1 cellular context compared by ENCODE assay signal in the genomic region with DNA sequence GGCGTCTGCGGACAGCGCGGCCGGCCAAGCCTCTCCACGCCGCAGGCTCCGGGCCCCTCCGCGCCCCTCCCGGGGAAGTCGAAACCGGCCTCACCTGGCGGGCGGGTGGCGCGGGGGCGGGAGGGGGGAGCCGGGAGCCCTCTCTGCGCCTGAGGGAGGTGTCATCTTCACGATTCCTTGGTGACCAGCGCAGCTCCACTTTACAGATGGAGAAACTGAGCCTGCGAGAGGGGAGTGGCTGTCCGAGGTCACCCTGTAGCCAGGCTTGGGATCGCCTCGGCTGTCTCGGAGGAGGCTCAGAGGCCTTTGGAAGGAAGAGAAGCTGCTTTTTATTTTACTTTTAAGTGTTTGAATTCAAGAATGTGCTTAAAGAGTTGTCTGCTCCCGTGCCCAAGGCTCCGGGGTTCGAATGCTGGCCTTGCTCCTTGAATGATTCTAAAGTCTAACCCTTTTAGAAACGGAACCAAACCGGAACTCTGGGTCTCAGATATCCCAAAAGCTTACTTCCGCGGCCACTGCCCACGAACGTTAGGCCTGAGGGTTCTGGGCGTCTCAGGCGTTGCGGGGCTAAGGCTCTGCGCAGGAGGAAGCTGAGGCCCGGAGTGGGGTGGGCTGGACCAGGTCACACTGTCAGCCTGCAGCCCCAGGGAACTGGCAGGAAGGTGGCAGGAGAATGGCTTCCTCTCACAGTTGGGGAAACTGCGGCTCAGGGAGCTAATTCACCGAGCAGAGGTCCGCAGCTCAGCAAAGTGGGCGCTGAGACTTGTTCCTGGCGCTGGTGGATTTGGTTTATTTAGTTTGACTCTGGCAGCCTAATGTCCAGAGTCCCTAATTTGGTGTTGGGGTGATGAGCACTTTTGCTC.
A peak's percentile ranks its signal among the peaks of the same experiment; 100 is the strongest.
TF ChIP-seq lines count a peak whose summit lies in the region.

No MANE protein-coding gene starts in this region.

TF ChIP-seq in K562, 482 proteins besides CTCF, POLR2A, EP300 and RAD21 (continued from another document and continues in another):
- TF ChIP-seq RCOR1 (IDR thresholded peaks at IDR 0.05; ENCODE audit: borderline replicate concordance in 1 of 2, low read depth in 2 of 2, low read length in 2 of 2) (peak in 1 of 2 experiments; percentile 72; a peak in 1 of 4 replicates), RBFOX2 (IDR thresholded peaks at IDR 0.05; ENCODE audit: low read depth, low read length) (0 out of 2 replicates have a peak, but pooled peaks have one; percentile 24), ZFX (CRISPR knock-in tag; IDR thresholded peaks at IDR 0.05) (peak; percentile 29; the same call in 1 of the 2 replicates), ADNP (tag; IDR thresholded peaks at IDR 0.05) (peak; percentile 96), ZBTB17 (CRISPR knock-in tag; IDR thresholded peaks at IDR 0.05) (no peak), NRF1 (conservative IDR thresholded peaks at IDR 0.05 in 1 of 2, IDR thresholded peaks at IDR 0.05 in 1 of 2) (peak; percentile 62 to 65), PHF8 (IDR thresholded peaks at IDR 0.05; ENCODE audit: borderline replicate concordance, low read length) (peak; percentile 34; the same call in 1 of the 2 replicates), CC2D1A (IDR thresholded peaks at IDR 0.05) (no peak), HDAC2 (IDR thresholded peaks at IDR 0.05) (peak; percentile 21; the same call in 1 of the 2 replicates), U2AF1 (optimal IDR thresholded peaks at IDR 0.05; ENCODE audit: low read depth, low read length) (no peak), LCOR (CRISPR knock-in tag; IDR thresholded peaks at IDR 0.05) (no peak), MEF2D (tag; conservative IDR thresholded peaks at IDR 0.05; ENCODE audit: low read depth) (0 out of 2 replicates have a peak, but pooled peaks have one; percentile 29), BCOR (IDR thresholded peaks at IDR 0.05) (peak; percentile 49; the same call in 1 of the 2 replicates), SMARCA5 (IDR thresholded peaks at IDR 0.05) (peak; percentile 38; the same call in 1 of the 2 replicates), CCNT2 (IDR thresholded peaks at IDR 0.05; ENCODE audit: borderline replicate concordance, extremely low read depth, insufficient read length, low read depth, low read length) (no peak), HNRNPLL (IDR thresholded peaks at IDR 0.05; ENCODE audit: low read depth, low read length, poor library complexity, severe bottlenecking) (peak; percentile 23), ZBTB40 (IDR thresholded peaks at IDR 0.05) (peak; percentile 40; the same call in 1 of the 2 replicates), ZBTB40 (CRISPR knock-in tag; IDR thresholded peaks at IDR 0.05) (no peak), TCF7L2 (IDR thresholded peaks at IDR 0.05; ENCODE audit: low read depth, low read length) (no peak), EZH2 (IDR thresholded peaks at IDR 0.05; ENCODE audit: borderline replicate concordance, low read depth, low read length) (no peak), SETDB1 (IDR thresholded peaks at IDR 0.05; ENCODE audit: low read length) (no peak), NFRKB (IDR thresholded peaks at IDR 0.05; ENCODE audit: low read depth) (0 out of 2 replicates have a peak, but pooled peaks have one; percentile 48), LEF1 (IDR thresholded peaks at IDR 0.05) (no peak), NR2C1 (IDR thresholded peaks at IDR 0.05) (no peak), NR2C1 (tag; IDR thresholded peaks at IDR 0.05) (no peak), SMARCB1 (IDR thresholded peaks at IDR 0.05; ENCODE audit: insufficient read length, low read depth) (no peak), CSDE1 (IDR thresholded peaks at IDR 0.05) (no peak), KAT7 (CRISPR knock-in tag; IDR thresholded peaks at IDR 0.05; ENCODE audit: borderline replicate concordance) (no peak), PHF21A (IDR thresholded peaks at IDR 0.05; ENCODE audit: borderline replicate concordance, low read depth) (no peak), KDM5B (IDR thresholded peaks at IDR 0.05; ENCODE audit: insufficient replicate concordance, low read depth, low read length) (peak; percentile 31), MTA3 (IDR thresholded peaks at IDR 0.05; ENCODE audit: borderline replicate concordance) (no peak), TRIM28 (IDR thresholded peaks at IDR 0.05) (no peak), NR4A1 (CRISPR knock-in tag; IDR thresholded peaks at IDR 0.05) (no peak), NR4A1 (tag; IDR thresholded peaks at IDR 0.05) (peak; percentile 40; the same call in 1 of the 2 replicates), ETV1 (tag; conservative IDR thresholded peaks at IDR 0.05; ENCODE audit: low read depth) (peak; percentile 46), TAL1 (IDR thresholded peaks at IDR 0.05) (no peak), CHD1 (IDR thresholded peaks at IDR 0.05; ENCODE audit: low read length) (peak; percentile 72), TBP (optimal IDR thresholded peaks at IDR 0.05; ENCODE audit: low read depth, low read length) (no peak), PTBP1 (IDR thresholded peaks at IDR 0.05; ENCODE audit: low read depth, low read length) (no peak), KLF13 (tag; IDR thresholded peaks at IDR 0.05; ENCODE audit: borderline replicate concordance, low read depth) (no peak), KDM2B (CRISPR knock-in tag; IDR thresholded peaks at IDR 0.05) (0 out of 2 replicates have a peak, but pooled peaks have one; percentile 24), ZBTB7A (IDR thresholded peaks at IDR 0.05; ENCODE audit: borderline replicate concordance, control insufficient read depth, low read depth, low read length) (0 out of 2 replicates have a peak, but pooled peaks have one; percentile 42), XRCC4 (IDR thresholded peaks at IDR 0.05; ENCODE audit: extremely low read depth, insufficient read depth, insufficient read length) (no peak), ZNF316 (IDR thresholded peaks at IDR 0.05) (no peak), MAFG (tag; conservative IDR thresholded peaks at IDR 0.05) (no peak), PURB (CRISPR knock-in tag; IDR thresholded peaks at IDR 0.05; ENCODE audit: low read depth) (no peak), YY1 (IDR thresholded peaks at IDR 0.05; ENCODE audit: borderline replicate concordance in 1 of 3, control insufficient read depth in 1 of 3, extremely low read depth in 1 of 3, insufficient read depth in 3 of 3, insufficient read length in 1 of 3, insufficient replicate concordance in 2 of 3, low read depth in 1 of 3, low read length in 2 of 3) (no peak), ZNF197 (CRISPR knock-in tag; IDR thresholded peaks at IDR 0.05; ENCODE audit: low read depth) (no peak)
- TF ChIP-seq, protein P1, sequence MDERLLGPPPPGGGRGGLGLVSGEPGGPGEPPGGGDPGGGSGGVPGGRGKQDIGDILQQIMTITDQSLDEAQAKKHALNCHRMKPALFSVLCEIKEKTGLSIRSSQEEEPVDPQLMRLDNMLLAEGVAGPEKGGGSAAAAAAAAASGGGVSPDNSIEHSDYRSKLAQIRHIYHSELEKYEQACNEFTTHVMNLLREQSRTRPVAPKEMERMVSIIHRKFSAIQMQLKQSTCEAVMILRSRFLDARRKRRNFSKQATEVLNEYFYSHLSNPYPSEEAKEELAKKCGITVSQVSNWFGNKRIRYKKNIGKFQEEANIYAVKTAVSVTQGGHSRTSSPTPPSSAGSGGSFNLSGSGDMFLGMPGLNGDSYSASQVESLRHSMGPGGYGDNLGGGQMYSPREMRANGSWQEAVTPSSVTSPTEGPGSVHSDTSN (CRISPR knock-in tag; IDR thresholded peaks at IDR 0.05; ENCODE audit: low read depth) = no peak
- TF ChIP-seq, protein P1 (tag; conservative IDR thresholded peaks at IDR 0.05; ENCODE audit: low read depth) = no peak
- TF ChIP-seq, protein P2, sequence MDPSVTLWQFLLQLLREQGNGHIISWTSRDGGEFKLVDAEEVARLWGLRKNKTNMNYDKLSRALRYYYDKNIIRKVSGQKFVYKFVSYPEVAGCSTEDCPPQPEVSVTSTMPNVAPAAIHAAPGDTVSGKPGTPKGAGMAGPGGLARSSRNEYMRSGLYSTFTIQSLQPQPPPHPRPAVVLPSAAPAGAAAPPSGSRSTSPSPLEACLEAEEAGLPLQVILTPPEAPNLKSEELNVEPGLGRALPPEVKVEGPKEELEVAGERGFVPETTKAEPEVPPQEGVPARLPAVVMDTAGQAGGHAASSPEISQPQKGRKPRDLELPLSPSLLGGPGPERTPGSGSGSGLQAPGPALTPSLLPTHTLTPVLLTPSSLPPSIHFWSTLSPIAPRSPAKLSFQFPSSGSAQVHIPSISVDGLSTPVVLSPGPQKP (CRISPR knock-in tag; IDR thresholded peaks at IDR 0.05) = no peak
- TF ChIP-seq, protein P3, sequence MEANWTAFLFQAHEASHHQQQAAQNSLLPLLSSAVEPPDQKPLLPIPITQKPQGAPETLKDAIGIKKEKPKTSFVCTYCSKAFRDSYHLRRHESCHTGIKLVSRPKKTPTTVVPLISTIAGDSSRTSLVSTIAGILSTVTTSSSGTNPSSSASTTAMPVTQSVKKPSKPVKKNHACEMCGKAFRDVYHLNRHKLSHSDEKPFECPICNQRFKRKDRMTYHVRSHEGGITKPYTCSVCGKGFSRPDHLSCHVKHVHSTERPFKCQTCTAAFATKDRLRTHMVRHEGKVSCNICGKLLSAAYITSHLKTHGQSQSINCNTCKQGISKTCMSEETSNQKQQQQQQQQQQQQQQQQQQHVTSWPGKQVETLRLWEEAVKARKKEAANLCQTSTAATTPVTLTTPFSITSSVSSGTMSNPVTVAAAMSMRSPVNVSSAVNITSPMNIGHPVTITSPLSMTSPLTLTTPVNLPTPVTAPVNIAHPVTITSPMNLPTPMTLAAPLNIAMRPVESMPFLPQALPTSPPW (CRISPR knock-in tag; IDR thresholded peaks at IDR 0.05) = peak; percentile 72
- TF ChIP-seq, protein P4, sequence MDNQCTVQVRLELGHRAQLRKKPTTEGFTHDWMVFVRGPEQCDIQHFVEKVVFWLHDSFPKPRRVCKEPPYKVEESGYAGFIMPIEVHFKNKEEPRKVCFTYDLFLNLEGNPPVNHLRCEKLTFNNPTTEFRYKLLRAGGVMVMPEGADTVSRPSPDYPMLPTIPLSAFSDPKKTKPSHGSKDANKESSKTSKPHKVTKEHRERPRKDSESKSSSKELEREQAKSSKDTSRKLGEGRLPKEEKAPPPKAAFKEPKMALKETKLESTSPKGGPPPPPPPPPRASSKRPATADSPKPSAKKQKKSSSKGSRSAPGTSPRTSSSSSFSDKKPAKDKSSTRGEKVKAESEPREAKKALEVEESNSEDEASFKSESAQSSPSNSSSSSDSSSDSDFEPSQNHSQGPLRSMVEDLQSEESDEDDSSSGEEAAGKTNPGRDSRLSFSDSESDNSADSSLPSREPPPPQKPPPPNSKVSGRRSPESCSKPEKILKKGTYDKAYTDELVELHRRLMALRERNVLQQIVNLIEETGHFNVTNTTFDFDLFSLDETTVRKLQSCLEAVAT (IDR thresholded peaks at IDR 0.05) = 0 out of 4 replicates have a peak, but pooled peaks of 1 of the 2 experiments have one; percentile 55
